Comparison of ENCODE assay signal across 1 cellular context in genomic region chr2:19922188-19922587, GRCh38. TPM values are rescaled to one million over a fixed set of nuclear protein-coding genes. Genes with fewer than 3 reads are reported as not detected.
"Had no signal": no experiment of that assay in that cellular context is flagged by ENCODE, and none has a peak within 500 bp of the region (broad histone marks: within the 10 kb centered on the region; RNA-seq: fewer than 3 reads in every experiment).

No MANE protein-coding gene starts in this region.

RNA-seq across cellular contexts. Expression of gene TTC32, which starts 20.4 kb away (rescaled TPM):
- total RNA-seq: ascending aorta had no signal
